28 cellular contexts compared by ENCODE assay signal in the genomic region with DNA sequence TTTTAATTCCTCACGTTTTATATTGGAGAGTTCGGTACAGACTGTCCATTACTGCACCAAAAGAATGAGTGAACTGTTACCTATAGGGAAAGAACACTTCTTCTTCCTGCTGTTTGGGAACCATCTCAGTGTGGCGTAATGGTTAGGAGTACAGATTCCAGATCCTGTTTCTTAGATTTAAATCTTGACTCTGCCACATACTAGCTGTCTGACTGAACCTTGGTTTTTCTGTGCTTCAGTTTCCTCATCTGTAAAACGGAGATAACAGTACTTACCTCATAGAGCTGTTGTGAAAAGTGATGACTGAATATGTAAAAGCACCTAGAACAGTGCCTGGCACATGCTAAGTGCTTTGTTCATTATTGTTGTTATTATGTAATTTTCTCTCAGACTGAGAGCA. TPM values are rescaled to one million over a fixed set of nuclear protein-coding genes. Genes with fewer than 3 reads are reported as not detected.
DNase-seq lines count a peak whose midpoint lies in the region; ATAC-seq, FAIRE-seq and TF ChIP-seq lines count a peak whose summit lies in the region.
"Had no signal": no experiment of that assay in that cellular context is flagged by ENCODE, and none has a peak within 500 bp of the region (broad histone marks: within the 10 kb centered on the region; RNA-seq: fewer than 3 reads in every experiment).

No MANE protein-coding gene starts in this region.

- peaks cover 43% of the 10 kb centered on the region for H3K4me1 ChIP-seq in SJCRH30
- no peaks in the 10 kb centered on the region for H3K4me1 ChIP-seq in gastrocnemius medialis
- H3K4me1 ChIP-seq in CD8-positive, alpha-beta memory T cell (ENCODE audit: insufficient read depth, low read length): no peaks in the 10 kb centered on the region
- H3K4me1 ChIP-seq: A549; BLaER1 treated with 17β-estradiol and CSF1 and Interleukin-3, amounts not matched to agents 10 nM and 100 nM; Caco-2; HAP-1 had no signal

- in situ Hi-C loops in gastrocnemius medialis (cut with MboI; ENCODE audit: low sequenced_read_pairs in 4 of 4): no loop called here

- H3K9me3 ChIP-seq in SJCRH30 (replicated peaks) (no peaks in the 10 kb centered on the region), gastrocnemius medialis (no peaks in the 10 kb centered on the region)
- no peaks in the 10 kb centered on the region for H3K9me3 ChIP-seq in CD8-positive, alpha-beta memory T cell (ENCODE audit: low read length)
- H3K9me3 ChIP-seq: A549, Caco-2, HAP-1 had no signal

- no peak overlapping the region for H3K4me3 ChIP-seq in SJCRH30
- H3K4me3 ChIP-seq in gastrocnemius medialis: no peak overlapping the region
- H3K4me3 ChIP-seq in CD8-positive, alpha-beta memory T cell (ENCODE audit: low read length): no peak overlapping the region
- H3K4me3 ChIP-seq: A549; BLaER1 treated with 17β-estradiol and CSF1 and Interleukin-3, amounts not matched to agents 10 nM and 100 nM; HAP-1 had no signal

- ATAC-seq in gastrocnemius medialis (peak in 1 of 2 donors; percentile 35), HG02885 (IDR thresholded peaks at IDR 0.05; ENCODE audit: poor library complexity, unreplicated experiment) (no peak), GM19467 (IDR thresholded peaks at IDR 0.05; ENCODE audit: unreplicated experiment) (no peak)
- ATAC-seq: A549 had no signal

- no peak for TF ChIP-seq POLR2A in gastrocnemius medialis (IDR thresholded peaks at IDR 0.05)

- H3K27me3 Mint-ChIP-seq in CD8-positive, alpha-beta memory T cell: no peaks in the 10 kb centered on the region
- H3K27me3 Mint-ChIP-seq: CD4-positive, alpha-beta memory T cell had no signal

- H3K27ac ChIP-seq in SJCRH30 (peak overlapping the region; percentile 99), gastrocnemius medialis (peak overlapping the region in 3 of 4 donors; percentile 19 to 54 (median 26))
- H3K27ac ChIP-seq in CD8-positive, alpha-beta memory T cell (ENCODE audit: low read depth, low read length): no peak overlapping the region
- H3K27ac ChIP-seq: A549; BLaER1 treated with 17β-estradiol and CSF1 and Interleukin-3, amounts not matched to agents 10 nM and 100 nM had no signal

- TF ChIP-seq CTCF in gastrocnemius medialis (IDR thresholded peaks at IDR 0.05 in 4 of 5, conservative IDR thresholded peaks at IDR 0.05 in 1 of 5): no peak

- no peak overlapping the region for H3K4me3 Mint-ChIP-seq in CD8-positive, alpha-beta memory T cell
- H3K4me3 Mint-ChIP-seq: CD4-positive, alpha-beta memory T cell; HFFc6 had no signal

- FAIRE-seq in GM19239 (lab: Jason Lieb, UNC): peak; percentile 8
- FAIRE-seq: A549, GM12892, RCC 7860 had no signal

- no peak overlapping the region for H3K27ac Mint-ChIP-seq in CD8-positive, alpha-beta memory T cell
- H3K27ac Mint-ChIP-seq: CD4-positive, alpha-beta memory T cell; HFFc6 had no signal

- H3K4me1 Mint-ChIP-seq in CD8-positive, alpha-beta memory T cell: peaks cover 0 to 3% (median 2%) of the 10 kb centered on the region in 3 donors

- H3K9me3 Mint-ChIP-seq in CD8-positive, alpha-beta memory T cell: peaks cover 0 to 4% (median 0%) of the 10 kb centered on the region in 5 donors
- H3K9me3 Mint-ChIP-seq: HFFc6 had no signal

- peaks cover 18% of the 10 kb centered on the region for H3K36me3 ChIP-seq in SJCRH30
- H3K36me3 ChIP-seq in gastrocnemius medialis: no peaks in the 10 kb centered on the region
- H3K36me3 ChIP-seq in CD8-positive, alpha-beta memory T cell (ENCODE audit: insufficient read depth, low read length): no peaks in the 10 kb centered on the region
- H3K36me3 ChIP-seq: HAP-1 had no signal

- DNase-seq in GM19239 (ENCODE audit: insufficient read length, low spot score) (no peak), SJCRH30 (peak in 1 of 2 experiments; percentile 61), dermis blood vessel endothelial cell (peak; percentile 44), gastrocnemius medialis (no peak), NCI-H1417 treated with DMSO at 0.1 percent for 48 hours (lab: John Stamatoyannopoulos, UW) (no peak)
- DNase-seq in CD8-positive, alpha-beta memory T cell: no peak
- DNase-seq: AML-193; Caco-2; CD4-positive, alpha-beta memory T cell; GF-D8; GOT3; HFFc6; KG1; NCI-H1048; NCI-H1436; NCI-H187; NCI-H2081 treated with DMSO at 0.1 percent for 48 hours; NCI-H2171; NCI-H524 treated with DMSO at 0.1 percent for 48 hours; NCI-H774; T-helper 1 cell had no signal

- H3K27me3 ChIP-seq in SJCRH30 (no peaks in the 10 kb centered on the region), gastrocnemius medialis (no peaks in the 10 kb centered on the region)
- no peaks in the 10 kb centered on the region for H3K27me3 ChIP-seq in CD8-positive, alpha-beta memory T cell (ENCODE audit: insufficient read depth, low read length, poor library complexity, severe bottlenecking)
- H3K27me3 ChIP-seq: BLaER1 treated with 17β-estradiol and CSF1 and Interleukin-3, amounts not matched to agents 10 nM and 100 nM had no signal

- intact Hi-C loops in gastrocnemius medialis (cut with DNase I; ENCODE audit: low total_unique reads): loop anchor here (1.0 to 2.0 kb wide), 2 partner anchors 23 to 39 kb away; partner anchors contain the start of gene STX11

- CTCF ChIA-PET in CD8-positive, alpha-beta memory T cell (lab: Charles Lee): no interaction called here

- POLR2A ChIA-PET in CD8-positive, alpha-beta memory T cell (lab: Charles Lee): no interaction called here

- H3K36me3 Mint-ChIP-seq in CD8-positive, alpha-beta memory T cell: peaks cover 10 to 33% (median 16%) of the 10 kb centered on the region in 3 donors

RNA-seq across cellular contexts. Expression of gene STX11, which starts 39.7 kb away (rescaled TPM):
- total RNA-seq in SJCRH30 (2014; rRNA removed; shearing (Covaris generic)): 16.1 and 16.6 TPM in 2 replicates
- total RNA-seq in dermis blood vessel endothelial cell (16.7 and 17.2 TPM in 2 replicates), gastrocnemius medialis (1 to 10 TPM; 2.0 to 5.2 (median 4.3) TPM)
- 10 to 100 TPM; 29.2 to 30.0 TPM for total RNA-seq in CD8-positive, alpha-beta memory T cell
- 16.7 TPM for polyA plus RNA-seq in CD8-positive, alpha-beta memory T cell
